37 cellular contexts compared by ENCODE assay signal in the genomic region with DNA sequence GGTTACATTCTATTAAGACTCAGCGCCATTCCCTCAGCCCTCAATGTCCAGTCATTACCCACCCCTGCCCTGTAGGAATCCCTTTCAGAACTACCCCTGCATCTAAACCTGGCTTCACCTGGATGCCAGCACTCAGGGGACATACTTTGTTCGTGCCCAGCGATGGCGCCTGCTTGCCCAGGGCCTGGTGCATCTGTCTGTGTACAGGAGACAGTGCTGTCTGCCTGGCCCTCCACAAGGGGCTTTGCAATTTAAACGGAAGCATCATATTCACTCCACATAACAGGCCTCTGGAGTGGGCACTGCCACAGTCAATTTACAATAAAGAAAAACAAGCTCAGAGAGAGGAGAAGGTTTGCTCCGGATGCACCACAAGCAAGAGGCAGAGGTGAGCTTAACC. TPM values are rescaled to one million over a fixed set of nuclear protein-coding genes. Genes with fewer than 3 reads are reported as not detected.
"Had no signal": no experiment of that assay in that cellular context is flagged by ENCODE, and none has a peak within 500 bp of the region (broad histone marks: within the 10 kb centered on the region; RNA-seq: fewer than 3 reads in every experiment).

No MANE protein-coding gene starts in this region.

- H3K9me3 ChIP-seq: ascending aorta had no signal

- DNase-seq: activated CD4-positive, alpha-beta memory T cell treated with anti-CD3 and anti-CD28 coated beads, Interleukin-2, amount 10 ng/mL, durations not matched to agents 7 days and 5 days; activated CD4-positive, alpha-beta T cell treated with anti-CD3 and anti-CD28 coated beads for 1 hour; activated CD4-positive, alpha-beta T cell treated with anti-CD3 and anti-CD28 coated beads for 36 hours; activated CD4-positive, alpha-beta T cell treated with anti-CD3 and anti-CD28 coated beads for 48 hours; activated CD4-positive, alpha-beta T cell treated with anti-CD3 and anti-CD28 coated beads, Interleukin-2, amount 10 ng/mL, durations not matched to agents 7 days and 5 days; activated CD4-positive, alpha-beta T cell treated with anti-CD3 and anti-CD28 coated beads, Interleukin-2, amount 50 U/mL, for 48 hours; activated CD4-positive, CD25-positive, alpha-beta regulatory T cell; activated CD8-positive, alpha-beta memory T cell treated with anti-CD3 and anti-CD28 coated beads for 24 hours; activated CD8-positive, alpha-beta memory T cell treated with anti-CD3 and anti-CD28 coated beads, Interleukin-2, amount 10 ng/mL, durations not matched to agents 7 days and 5 days; activated CD8-positive, alpha-beta memory T cell treated with anti-CD3 and anti-CD28 coated beads, Interleukin-2, amount 50 U/mL, for 48 hours; activated CD8-positive, alpha-beta T cell treated with anti-CD3 and anti-CD28 coated beads, Interleukin-2, amount 10 ng/mL, durations not matched to agents 7 days and 5 days; activated effector memory CD4-positive, alpha-beta T cell treated with Interleukin-2 at 50 U/mL for 16 hours; activated gamma-delta T cell; activated naive CD4-positive, alpha-beta T cell treated with anti-CD3 and anti-CD28 coated beads, Interleukin-2, amount 10 ng/mL, durations not matched to agents 7 days and 5 days; activated naive CD4-positive, alpha-beta T cell treated with Interleukin-2 at 50 U/mL for 16 hours; activated naive CD8-positive, alpha-beta T cell treated with anti-CD3 and anti-CD28 coated beads, Interleukin-2, amount 10 ng/mL, durations not matched to agents 7 days and 5 days; activated naive CD8-positive, alpha-beta T cell treated with anti-CD3 and anti-CD28 coated beads, Interleukin-2, amount 50 U/mL, for 24 hours; activated T-cell treated with anti-CD3 and anti-CD28 coated beads, Interleukin-2, amount 50 U/mL, for 24 hours; activated T-cell treated with anti-CD3 and anti-CD28 coated beads, Interleukin-2, amount 50 U/mL, for 48 hours; amygdala; anterior cingulate cortex; central memory CD4-positive, alpha-beta T cell; T-helper 1 cell; T-helper 2 cell; T-helper 9 cell had no signal

- H3K4me3 Mint-ChIP-seq: activated CD4-positive, alpha-beta memory T cell treated with anti-CD3 and anti-CD28 coated beads, Interleukin-2, amount 10 ng/mL, durations not matched to agents 7 days and 5 days; activated CD4-positive, alpha-beta T cell treated with anti-CD3 and anti-CD28 coated beads for 36 hours; activated CD4-positive, alpha-beta T cell treated with anti-CD3 and anti-CD28 coated beads, Interleukin-2, amount 10 ng/mL, durations not matched to agents 7 days and 5 days; activated CD8-positive, alpha-beta memory T cell treated with anti-CD3 and anti-CD28 coated beads, Interleukin-2, amount 10 ng/mL, durations not matched to agents 7 days and 5 days; activated CD8-positive, alpha-beta T cell treated with anti-CD3 and anti-CD28 coated beads, Interleukin-2, amount 10 ng/mL, durations not matched to agents 7 days and 5 days; activated naive CD4-positive, alpha-beta T cell treated with anti-CD3 and anti-CD28 coated beads, Interleukin-2, amount 10 ng/mL, durations not matched to agents 7 days and 5 days; activated naive CD4-positive, alpha-beta T cell treated with anti-CD3 and anti-CD28 coated beads, Interleukin-2, amount 50 U/mL, for 24 hours; activated naive CD8-positive, alpha-beta T cell; activated naive CD8-positive, alpha-beta T cell treated with anti-CD3 and anti-CD28 coated beads, Interleukin-2, amount 10 ng/mL, durations not matched to agents 7 days and 5 days; activated naive CD8-positive, alpha-beta T cell treated with anti-CD3 and anti-CD28 coated beads, Interleukin-2, amount 50 U/mL, for 24 hours; activated T-cell treated with anti-CD3 and anti-CD28 coated beads, Interleukin-2, amount 50 U/mL, for 24 hours; brain; T-helper 1 cell treated with Interleukin-12 subunit alpha and Interleukin-12 subunit beta and Interleukin-4 antibody, amounts not matched to agents 30 μg/mL and 1 μg/mL, for 36 hours; T-helper 2 cell treated with Interferon-gamma antibody and Interleukin-4, amounts not matched to agents 5 μg/mL and 100 μg/mL, for 36 hours; WTC11 had no signal

- H3K27ac Mint-ChIP-seq: activated CD4-positive, alpha-beta memory T cell treated with anti-CD3 and anti-CD28 coated beads, Interleukin-2, amount 10 ng/mL, durations not matched to agents 7 days and 5 days; activated CD4-positive, alpha-beta T cell treated with anti-CD3 and anti-CD28 coated beads for 36 hours; activated CD4-positive, alpha-beta T cell treated with anti-CD3 and anti-CD28 coated beads, Interleukin-2, amount 10 ng/mL, durations not matched to agents 7 days and 5 days; activated CD8-positive, alpha-beta memory T cell treated with anti-CD3 and anti-CD28 coated beads, Interleukin-2, amount 10 ng/mL, durations not matched to agents 7 days and 5 days; activated CD8-positive, alpha-beta T cell treated with anti-CD3 and anti-CD28 coated beads, Interleukin-2, amount 10 ng/mL, durations not matched to agents 7 days and 5 days; activated naive CD4-positive, alpha-beta T cell treated with anti-CD3 and anti-CD28 coated beads, Interleukin-2, amount 10 ng/mL, durations not matched to agents 7 days and 5 days; activated naive CD4-positive, alpha-beta T cell treated with anti-CD3 and anti-CD28 coated beads, Interleukin-2, amount 50 U/mL, for 24 hours; activated naive CD8-positive, alpha-beta T cell; activated naive CD8-positive, alpha-beta T cell treated with anti-CD3 and anti-CD28 coated beads, Interleukin-2, amount 10 ng/mL, durations not matched to agents 7 days and 5 days; activated naive CD8-positive, alpha-beta T cell treated with anti-CD3 and anti-CD28 coated beads, Interleukin-2, amount 50 U/mL, for 24 hours; activated T-cell treated with anti-CD3 and anti-CD28 coated beads, Interleukin-2, amount 50 U/mL, for 24 hours; activated T-helper 2 cell treated with anti-CD3 and anti-CD28 coated beads, Interferon-gamma antibody, Interleukin-2, Interleukin-4, amounts not matched to agents 10 μg/mL and 5 μg/mL and 100 μg/mL, durations not matched to agents 14 hours and 24 hours and 36 hours; brain; T-helper 1 cell treated with Interleukin-12 subunit alpha and Interleukin-12 subunit beta and Interleukin-4 antibody, amounts not matched to agents 30 μg/mL and 1 μg/mL, for 36 hours; T-helper 2 cell treated with Interferon-gamma antibody and Interleukin-4, amounts not matched to agents 5 μg/mL and 100 μg/mL, for 36 hours; WTC11 had no signal

- H3K36me3 Mint-ChIP-seq: activated CD8-positive, alpha-beta memory T cell treated with anti-CD3 and anti-CD28 coated beads, Interleukin-2, amount 10 ng/mL, durations not matched to agents 7 days and 5 days; activated naive CD4-positive, alpha-beta T cell treated with anti-CD3 and anti-CD28 coated beads, Interleukin-2, amount 10 ng/mL, durations not matched to agents 7 days and 5 days; activated naive CD4-positive, alpha-beta T cell treated with anti-CD3 and anti-CD28 coated beads, Interleukin-2, amount 50 U/mL, for 24 hours; activated naive CD8-positive, alpha-beta T cell; brain; WTC11 had no signal

- H3K27ac ChIP-seq: ascending aorta, cardiac muscle cell, VCaP had no signal

- ATAC-seq: activated CD4-positive, alpha-beta T cell treated with anti-CD3 and anti-CD28 coated beads for 36 hours; activated CD4-positive, CD25-positive, alpha-beta regulatory T cell treated with anti-CD3 and anti-CD28 coated beads, Interleukin-2, amount 50 U/mL, for 24 hours; activated CD8-positive, alpha-beta memory T cell treated with anti-CD3 and anti-CD28 coated beads, Interleukin-2, amount 10 ng/mL, durations not matched to agents 7 days and 5 days; activated CD8-positive, alpha-beta T cell treated with anti-CD3 and anti-CD28 coated beads, Interleukin-2, amount 10 ng/mL, durations not matched to agents 7 days and 5 days; activated naive CD8-positive, alpha-beta T cell treated with anti-CD3 and anti-CD28 coated beads, Interleukin-2, amount 50 U/mL, for 24 hours; WTC11 had no signal

- H3K27me3 ChIP-seq: ascending aorta had no signal

- H3K36me3 ChIP-seq: ascending aorta, cardiac muscle cell had no signal

- H3K9me3 Mint-ChIP-seq: activated CD4-positive, alpha-beta memory T cell treated with anti-CD3 and anti-CD28 coated beads, Interleukin-2, amount 10 ng/mL, durations not matched to agents 7 days and 5 days; activated CD4-positive, alpha-beta T cell treated with anti-CD3 and anti-CD28 coated beads, Interleukin-2, amount 10 ng/mL, durations not matched to agents 7 days and 5 days; activated naive CD4-positive, alpha-beta T cell treated with anti-CD3 and anti-CD28 coated beads, Interleukin-2, amount 10 ng/mL, durations not matched to agents 7 days and 5 days; activated naive CD4-positive, alpha-beta T cell treated with anti-CD3 and anti-CD28 coated beads, Interleukin-2, amount 50 U/mL, for 24 hours; activated naive CD8-positive, alpha-beta T cell treated with anti-CD3 and anti-CD28 coated beads, Interleukin-2, amount 10 ng/mL, durations not matched to agents 7 days and 5 days; activated naive CD8-positive, alpha-beta T cell treated with anti-CD3 and anti-CD28 coated beads, Interleukin-2, amount 50 U/mL, for 24 hours; activated T-cell treated with anti-CD3 and anti-CD28 coated beads, Interleukin-2, amount 50 U/mL, for 24 hours; activated T-helper 2 cell treated with anti-CD3 and anti-CD28 coated beads, Interferon-gamma antibody, Interleukin-2, Interleukin-4, amounts not matched to agents 10 μg/mL and 5 μg/mL and 100 μg/mL, durations not matched to agents 14 hours and 24 hours and 36 hours; brain; T-helper 1 cell treated with Interleukin-12 subunit alpha and Interleukin-12 subunit beta and Interleukin-4 antibody, amounts not matched to agents 30 μg/mL and 1 μg/mL, for 36 hours; T-helper 2 cell treated with Interferon-gamma antibody and Interleukin-4, amounts not matched to agents 5 μg/mL and 100 μg/mL, for 36 hours; WTC11 had no signal

- H3K4me3 ChIP-seq: ascending aorta, cardiac muscle cell had no signal

RNA-seq across cellular contexts. Expression of a gene that starts 4.6 kb away (rescaled TPM):
- total RNA-seq: activated CD4-positive, alpha-beta memory T cell treated with anti-CD3 and anti-CD28 coated beads, Interleukin-2, amount 10 ng/mL, durations not matched to agents 7 days and 5 days; activated CD4-positive, alpha-beta T cell treated with anti-CD3 and anti-CD28 coated beads for 36 hours; activated CD8-positive, alpha-beta memory T cell treated with anti-CD3 and anti-CD28 coated beads, Interleukin-2, amount 10 ng/mL, durations not matched to agents 7 days and 5 days; activated CD8-positive, alpha-beta T cell treated with anti-CD3 and anti-CD28 coated beads, Interleukin-2, amount 10 ng/mL, durations not matched to agents 7 days and 5 days; activated T-helper 2 cell treated with anti-CD3 and anti-CD28 coated beads, Interferon-gamma antibody, Interleukin-2, Interleukin-4, amounts not matched to agents 10 μg/mL and 5 μg/mL and 100 μg/mL, durations not matched to agents 14 hours and 24 hours and 36 hours; bronchial epithelial cell had no signal
